In genomic region chr14:22520786-22521185, GRCh38 we compare ENCODE assay signal across 1 cellular context.
TF ChIP-seq lines count a peak whose summit lies in the region.

No MANE protein-coding gene starts in this region.

TF ChIP-seq in GM12878, 131 proteins besides CTCF, POLR2A, EP300 and RAD21 (continued from another document):
- TF ChIP-seq, protein P1, sequence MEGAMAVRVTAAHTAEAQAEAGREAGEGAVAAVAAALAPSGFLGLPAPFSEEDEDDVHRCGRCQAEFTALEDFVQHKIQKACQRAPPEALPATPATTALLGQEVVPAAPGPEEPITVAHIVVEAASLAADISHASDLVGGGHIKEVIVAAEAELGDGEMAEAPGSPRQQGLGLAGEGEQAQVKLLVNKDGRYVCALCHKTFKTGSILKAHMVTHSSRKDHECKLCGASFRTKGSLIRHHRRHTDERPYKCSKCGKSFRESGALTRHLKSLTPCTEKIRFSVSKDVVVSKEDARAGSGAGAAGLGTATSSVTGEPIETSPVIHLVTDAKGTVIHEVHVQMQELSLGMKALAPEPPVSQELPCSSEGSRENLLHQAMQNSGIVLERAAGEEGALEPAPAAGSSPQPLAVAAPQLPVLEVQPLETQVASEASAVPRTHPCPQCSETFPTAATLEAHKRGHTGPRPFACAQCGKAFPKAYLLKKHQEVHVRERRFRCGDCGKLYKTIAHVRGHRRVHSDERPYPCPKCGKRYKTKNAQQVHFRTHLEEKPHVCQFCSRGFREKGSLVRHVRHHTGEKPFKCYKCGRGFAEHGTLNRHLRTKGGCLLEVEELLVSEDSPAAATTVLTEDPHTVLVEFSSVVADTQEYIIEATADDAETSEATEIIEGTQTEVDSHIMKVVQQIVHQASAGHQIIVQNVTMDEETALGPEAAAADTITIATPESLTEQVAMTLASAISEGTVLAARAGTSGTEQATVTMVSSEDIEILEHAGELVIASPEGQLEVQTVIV (IDR thresholded peaks at IDR 0.05; ENCODE audit: borderline replicate concordance, partially characterized antibody) = no peak
- no peak for TF ChIP-seq NR2C1 (IDR thresholded peaks at IDR 0.05)
- TF ChIP-seq ETV6 (conservative IDR thresholded peaks at IDR 0.05 in 1 of 2, IDR thresholded peaks at IDR 0.05 in 1 of 2; ENCODE audit: borderline replicate concordance in 1 of 2, low read depth in 1 of 2) = no peak
- peak; percentile 31 for TF ChIP-seq MTA2 (IDR thresholded peaks at IDR 0.05; ENCODE audit: low read depth)
- TF ChIP-seq ZNF207 (IDR thresholded peaks at IDR 0.05; ENCODE audit: borderline replicate concordance) = no peak
- TF ChIP-seq GATAD2B (conservative IDR thresholded peaks at IDR 0.05; ENCODE audit: low read depth) = 0 out of 2 replicates have a peak, but pooled peaks have one; percentile 21
- TF ChIP-seq DPF2 (IDR thresholded peaks at IDR 0.05) = 0 out of 2 replicates have a peak, but pooled peaks have one; percentile 36
- no peak for TF ChIP-seq RCOR1 (conservative IDR thresholded peaks at IDR 0.05; ENCODE audit: low read depth, low read length)
- TF ChIP-seq PML (IDR thresholded peaks at IDR 0.05; ENCODE audit: low read length) = no peak
- TF ChIP-seq IKZF1 (conservative IDR thresholded peaks at IDR 0.05) = 0 out of 2 replicates have a peak, but pooled peaks have one; percentile 28
- peak; percentile 45; the same call in 1 of the 2 replicates for TF ChIP-seq ZNF384 (IDR thresholded peaks at IDR 0.05; ENCODE audit: borderline replicate concordance, low read depth, low read length)
- peak in 1 of 2 experiments; percentile 20; a peak in 2 of 4 replicates for TF ChIP-seq IKZF2 (IDR thresholded peaks at IDR 0.05)
- TF ChIP-seq, protein P2, sequence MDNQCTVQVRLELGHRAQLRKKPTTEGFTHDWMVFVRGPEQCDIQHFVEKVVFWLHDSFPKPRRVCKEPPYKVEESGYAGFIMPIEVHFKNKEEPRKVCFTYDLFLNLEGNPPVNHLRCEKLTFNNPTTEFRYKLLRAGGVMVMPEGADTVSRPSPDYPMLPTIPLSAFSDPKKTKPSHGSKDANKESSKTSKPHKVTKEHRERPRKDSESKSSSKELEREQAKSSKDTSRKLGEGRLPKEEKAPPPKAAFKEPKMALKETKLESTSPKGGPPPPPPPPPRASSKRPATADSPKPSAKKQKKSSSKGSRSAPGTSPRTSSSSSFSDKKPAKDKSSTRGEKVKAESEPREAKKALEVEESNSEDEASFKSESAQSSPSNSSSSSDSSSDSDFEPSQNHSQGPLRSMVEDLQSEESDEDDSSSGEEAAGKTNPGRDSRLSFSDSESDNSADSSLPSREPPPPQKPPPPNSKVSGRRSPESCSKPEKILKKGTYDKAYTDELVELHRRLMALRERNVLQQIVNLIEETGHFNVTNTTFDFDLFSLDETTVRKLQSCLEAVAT (IDR thresholded peaks at IDR 0.05) = peak; percentile 38; the same call in 1 of the 2 replicates
- no peak for TF ChIP-seq IRF4 (IDR thresholded peaks at IDR 0.05; ENCODE audit: low read depth, low read length)
- TF ChIP-seq CHD4 (IDR thresholded peaks at IDR 0.05) = no peak
- TF ChIP-seq EED (IDR thresholded peaks at IDR 0.05; ENCODE audit: low read depth) = 0 out of 2 replicates have a peak, but pooled peaks have one; percentile 12
- peak; percentile 44; the same call in 1 of the 2 replicates for TF ChIP-seq NFIC (IDR thresholded peaks at IDR 0.05; ENCODE audit: low read depth, low read length)
- TF ChIP-seq, protein P3, sequence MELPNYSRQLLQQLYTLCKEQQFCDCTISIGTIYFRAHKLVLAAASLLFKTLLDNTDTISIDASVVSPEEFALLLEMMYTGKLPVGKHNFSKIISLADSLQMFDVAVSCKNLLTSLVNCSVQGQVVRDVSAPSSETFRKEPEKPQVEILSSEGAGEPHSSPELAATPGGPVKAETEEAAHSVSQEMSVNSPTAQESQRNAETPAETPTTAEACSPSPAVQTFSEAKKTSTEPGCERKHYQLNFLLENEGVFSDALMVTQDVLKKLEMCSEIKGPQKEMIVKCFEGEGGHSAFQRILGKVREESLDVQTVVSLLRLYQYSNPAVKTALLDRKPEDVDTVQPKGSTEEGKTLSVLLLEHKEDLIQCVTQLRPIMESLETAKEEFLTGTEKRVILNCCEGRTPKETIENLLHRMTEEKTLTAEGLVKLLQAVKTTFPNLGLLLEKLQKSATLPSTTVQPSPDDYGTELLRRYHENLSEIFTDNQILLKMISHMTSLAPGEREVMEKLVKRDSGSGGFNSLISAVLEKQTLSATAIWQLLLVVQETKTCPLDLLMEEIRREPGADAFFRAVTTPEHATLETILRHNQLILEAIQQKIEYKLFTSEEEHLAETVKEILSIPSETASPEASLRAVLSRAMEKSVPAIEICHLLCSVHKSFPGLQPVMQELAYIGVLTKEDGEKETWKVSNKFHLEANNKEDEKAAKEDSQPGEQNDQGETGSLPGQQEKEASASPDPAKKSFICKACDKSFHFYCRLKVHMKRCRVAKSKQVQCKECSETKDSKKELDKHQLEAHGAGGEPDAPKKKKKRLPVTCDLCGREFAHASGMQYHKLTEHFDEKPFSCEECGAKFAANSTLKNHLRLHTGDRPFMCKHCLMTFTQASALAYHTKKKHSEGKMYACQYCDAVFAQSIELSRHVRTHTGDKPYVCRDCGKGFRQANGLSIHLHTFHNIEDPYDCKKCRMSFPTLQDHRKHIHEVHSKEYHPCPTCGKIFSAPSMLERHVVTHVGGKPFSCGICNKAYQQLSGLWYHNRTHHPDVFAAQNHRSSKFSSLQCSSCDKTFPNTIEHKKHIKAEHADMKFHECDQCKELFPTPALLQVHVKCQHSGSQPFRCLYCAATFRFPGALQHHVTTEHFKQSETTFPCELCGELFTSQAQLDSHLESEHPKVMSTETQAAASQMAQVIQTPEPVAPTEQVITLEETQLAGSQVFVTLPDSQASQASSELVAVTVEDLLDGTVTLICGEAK (IDR thresholded peaks at IDR 0.05; ENCODE audit: borderline replicate concordance) = 0 out of 2 replicates have a peak, but pooled peaks have one; percentile 8
- no peak for TF ChIP-seq WRNIP1 (IDR thresholded peaks at IDR 0.05; ENCODE audit: borderline replicate concordance, low read depth, low read length)
- no peak for TF ChIP-seq SIN3A (IDR thresholded peaks at IDR 0.05; ENCODE audit: low read depth, low read length)
- no peak for TF ChIP-seq YY1 (IDR thresholded peaks at IDR 0.05; ENCODE audit: low read depth, low read length)
- no peak for TF ChIP-seq TCF12 (IDR thresholded peaks at IDR 0.05; ENCODE audit: low read depth, low read length)
- no peak for TF ChIP-seq YBX1 (IDR thresholded peaks at IDR 0.05)
- TF ChIP-seq PAX8 (IDR thresholded peaks at IDR 0.05) = no peak
- TF ChIP-seq ZNF687 (IDR thresholded peaks at IDR 0.05) = peak; percentile 47; the same call in 1 of the 2 replicates
- TF ChIP-seq, protein P4, sequence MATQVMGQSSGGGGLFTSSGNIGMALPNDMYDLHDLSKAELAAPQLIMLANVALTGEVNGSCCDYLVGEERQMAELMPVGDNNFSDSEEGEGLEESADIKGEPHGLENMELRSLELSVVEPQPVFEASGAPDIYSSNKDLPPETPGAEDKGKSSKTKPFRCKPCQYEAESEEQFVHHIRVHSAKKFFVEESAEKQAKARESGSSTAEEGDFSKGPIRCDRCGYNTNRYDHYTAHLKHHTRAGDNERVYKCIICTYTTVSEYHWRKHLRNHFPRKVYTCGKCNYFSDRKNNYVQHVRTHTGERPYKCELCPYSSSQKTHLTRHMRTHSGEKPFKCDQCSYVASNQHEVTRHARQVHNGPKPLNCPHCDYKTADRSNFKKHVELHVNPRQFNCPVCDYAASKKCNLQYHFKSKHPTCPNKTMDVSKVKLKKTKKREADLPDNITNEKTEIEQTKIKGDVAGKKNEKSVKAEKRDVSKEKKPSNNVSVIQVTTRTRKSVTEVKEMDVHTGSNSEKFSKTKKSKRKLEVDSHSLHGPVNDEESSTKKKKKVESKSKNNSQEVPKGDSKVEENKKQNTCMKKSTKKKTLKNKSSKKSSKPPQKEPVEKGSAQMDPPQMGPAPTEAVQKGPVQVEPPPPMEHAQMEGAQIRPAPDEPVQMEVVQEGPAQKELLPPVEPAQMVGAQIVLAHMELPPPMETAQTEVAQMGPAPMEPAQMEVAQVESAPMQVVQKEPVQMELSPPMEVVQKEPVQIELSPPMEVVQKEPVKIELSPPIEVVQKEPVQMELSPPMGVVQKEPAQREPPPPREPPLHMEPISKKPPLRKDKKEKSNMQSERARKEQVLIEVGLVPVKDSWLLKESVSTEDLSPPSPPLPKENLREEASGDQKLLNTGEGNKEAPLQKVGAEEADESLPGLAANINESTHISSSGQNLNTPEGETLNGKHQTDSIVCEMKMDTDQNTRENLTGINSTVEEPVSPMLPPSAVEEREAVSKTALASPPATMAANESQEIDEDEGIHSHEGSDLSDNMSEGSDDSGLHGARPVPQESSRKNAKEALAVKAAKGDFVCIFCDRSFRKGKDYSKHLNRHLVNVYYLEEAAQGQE (IDR thresholded peaks at IDR 0.05; ENCODE audit: low read depth, low read length) = no peak
- TF ChIP-seq BMI1 (IDR thresholded peaks at IDR 0.05; ENCODE audit: borderline replicate concordance) = no peak
- no peak for TF ChIP-seq CHD2 (IDR thresholded peaks at IDR 0.05; ENCODE audit: borderline replicate concordance, low read depth, low read length)
